8 cellular contexts compared by ENCODE assay signal in genomic region chr1:226649780-226650179, GRCh38.
DNase-seq lines count a peak whose midpoint lies in the region; ATAC-seq, FAIRE-seq and TF ChIP-seq lines count a peak whose summit lies in the region.

No MANE protein-coding gene starts in this region.

- CTCF ChIA-PET in activated CD4-positive, alpha-beta T cell treated with anti-CD3 and anti-CD28 coated beads, Interleukin-2, amount 10 ng/mL, durations not matched to agents 7 days and 5 days (lab: Charles Lee), result interaction anchor here (0.7 to 1.8 kb wide), 6 partner anchors 8 to 166 kb away, joined by 3 to 5 read pairs (median 4); no protein-coding TSS in a partner anchor

- H3K36me3 Mint-ChIP-seq in activated CD4-positive, alpha-beta T cell treated with anti-CD3 and anti-CD28 coated beads, Interleukin-2, amount 10 ng/mL, durations not matched to agents 7 days and 5 days (ENCODE audit: low read depth), result peaks cover 31% of the 10 kb centered on the region
- H3K36me3 Mint-ChIP-seq in brain, result no peaks in the 10 kb centered on the region

- ATAC-seq in psoas muscle, result no peak

- WGBS in psoas muscle, 3 donors, result 71 to 75% (median 71%) methylated on average over 7 of the region's 7 CpGs

- no peaks in the 10 kb centered on the region for H3K9me3 Mint-ChIP-seq in activated CD4-positive, alpha-beta T cell treated with anti-CD3 and anti-CD28 coated beads, Interleukin-2, amount 10 ng/mL, durations not matched to agents 7 days and 5 days
- peaks cover 0 to 4% (median 0%) of the 10 kb centered on the region in 5 experiments for H3K9me3 Mint-ChIP-seq in brain

- H3K4me3 Mint-ChIP-seq in activated CD4-positive, alpha-beta T cell treated with anti-CD3 and anti-CD28 coated beads, Interleukin-2, amount 10 ng/mL, durations not matched to agents 7 days and 5 days, result no peak overlapping the region
- no peak overlapping the region for H3K4me3 Mint-ChIP-seq in brain

- H3K9me2 ChIP-seq in Loucy (replicated peaks; ENCODE audit: low read depth, low read length), result no peaks in the 10 kb centered on the region

- DNase-seq in activated CD4-positive, alpha-beta T cell treated with anti-CD3 and anti-CD28 coated beads, Interleukin-2, amount 10 ng/mL, durations not matched to agents 7 days and 5 days, result peak; percentile 51
- DNase-seq in activated CD4-positive, alpha-beta T cell treated with anti-CD3 and anti-CD28 coated beads for 1 hour, result no peak
- DNase-seq in psoas muscle, result peak; percentile 14 to 44
- DNase-seq in foreskin melanocyte, result no peak
- DNase-seq in RCC 7860 (ENCODE audit: low spot score), result no peak
- DNase-seq in NCI-H1105 (lab: John Stamatoyannopoulos, UW), result no peak

- H3K9ac ChIP-seq in Loucy (ENCODE audit: low read depth, low read length, poor library complexity, severe bottlenecking), result no peak overlapping the region

- H4K20me1 ChIP-seq in Loucy (ENCODE audit: insufficient read depth, low read length, poor library complexity, severe bottlenecking), result no peaks in the 10 kb centered on the region

- intact Hi-C loops in psoas muscle (cut with DNase I), result loop anchor here (5.0 kb wide), 2 partner anchors 38 to 63 kb away; no protein-coding TSS in a partner anchor

- H3K27ac Mint-ChIP-seq in activated CD4-positive, alpha-beta T cell treated with anti-CD3 and anti-CD28 coated beads, Interleukin-2, amount 10 ng/mL, durations not matched to agents 7 days and 5 days, result peak overlapping the region; percentile 43
- peak overlapping the region in 3 of 5 experiments; percentile 31 to 91 (median 86) for H3K27ac Mint-ChIP-seq in brain

- H3K27me3 ChIP-seq in Loucy (ENCODE audit: insufficient read depth, low read length, poor library complexity, severe bottlenecking) (no peaks in the 10 kb centered on the region), psoas muscle (ENCODE audit: insufficient read depth in 3 of 3, low read length in 2 of 3) (no peaks in the 10 kb centered on the region)

- no peak overlapping the region for H3K4me2 ChIP-seq in Loucy (ENCODE audit: low read depth, low read length, poor library complexity, severe bottlenecking)

- FAIRE-seq in RCC 7860 (lab: Jason Lieb, UNC), result no peak

- no peaks in the 10 kb centered on the region for H3K27me3 Mint-ChIP-seq in activated CD4-positive, alpha-beta T cell treated with anti-CD3 and anti-CD28 coated beads, Interleukin-2, amount 10 ng/mL, durations not matched to agents 7 days and 5 days
- peaks cover 4% of the 10 kb centered on the region for H3K27me3 Mint-ChIP-seq in brain

- peak; percentile 57 for TF ChIP-seq CTCF in Loucy (conservative IDR thresholded peaks at IDR 0.05; ENCODE audit: low read length)
- peak; percentile 34 to 41 for TF ChIP-seq CTCF in brain (conservative IDR thresholded peaks at IDR 0.05)
- no peak for TF ChIP-seq CTCF in psoas muscle (IDR thresholded peaks at IDR 0.05)

- peaks cover 46% of the 10 kb centered on the region; the same call in 1 of the 2 replicates for H3K36me3 ChIP-seq in Loucy (ENCODE audit: insufficient read depth, low read length)
- H3K36me3 ChIP-seq in psoas muscle (ENCODE audit: insufficient read depth in 1 of 2, low read depth in 1 of 2), result peaks cover 0 to 25% of the 10 kb centered on the region in 2 donors

- POLR2A ChIA-PET in activated CD4-positive, alpha-beta T cell treated with anti-CD3 and anti-CD28 coated beads, Interleukin-2, amount 10 ng/mL, durations not matched to agents 7 days and 5 days (lab: Charles Lee), result interaction anchor here (0.6 kb wide), 1 partner anchor 1205 kb away, joined by 11 read pairs; no protein-coding TSS in a partner anchor

- H2AFZ ChIP-seq in Loucy (ENCODE audit: low read length), result no peak overlapping the region

- H3F3A ChIP-seq in Loucy (ENCODE audit: low read depth), result no peaks in the 10 kb centered on the region

- H3K9me3 ChIP-seq in Loucy (ENCODE audit: insufficient read depth, low read depth, low read length), result no peaks in the 10 kb centered on the region
- H3K9me3 ChIP-seq in psoas muscle, result no peaks in the 10 kb centered on the region

- H3K4me1 ChIP-seq in Loucy (ENCODE audit: insufficient read depth, low read length, poor library complexity, severe bottlenecking) (peaks cover 24% of the 10 kb centered on the region), psoas muscle (peaks cover 26% of the 10 kb centered on the region)

- no peak overlapping the region for H3K27ac ChIP-seq in psoas muscle

- H3K4me3 ChIP-seq in Loucy (ENCODE audit: low read length, poor library complexity, severe bottlenecking), result no peak overlapping the region
- H3K4me3 ChIP-seq in psoas muscle, result no peak overlapping the region

- peaks cover 12% of the 10 kb centered on the region for H3K79me2 ChIP-seq in Loucy (ENCODE audit: insufficient read depth, low read length)

- H3K4me1 Mint-ChIP-seq in activated CD4-positive, alpha-beta T cell treated with anti-CD3 and anti-CD28 coated beads, Interleukin-2, amount 10 ng/mL, durations not matched to agents 7 days and 5 days, result peaks cover 47% of the 10 kb centered on the region
- peaks cover 44% of the 10 kb centered on the region for H3K4me1 Mint-ChIP-seq in brain

Comparison
In these comparisons a context has a peak if more than half of its experiments do, and no peak if none do; other contexts are left out.
1. DNase-seq: peak in activated CD4-positive, alpha-beta T cell treated with anti-CD3 and anti-CD28 coated beads, Interleukin-2, amount 10 ng/mL, durations not matched to agents 7 days and 5 days (single experiment) and psoas muscle (2 of 2); none in activated CD4-positive, alpha-beta T cell treated with anti-CD3 and anti-CD28 coated beads for 1 hour (single experiment), foreskin melanocyte (single experiment), RCC 7860 (single experiment) and NCI-H1105 (single experiment).